In the genomic region with DNA sequence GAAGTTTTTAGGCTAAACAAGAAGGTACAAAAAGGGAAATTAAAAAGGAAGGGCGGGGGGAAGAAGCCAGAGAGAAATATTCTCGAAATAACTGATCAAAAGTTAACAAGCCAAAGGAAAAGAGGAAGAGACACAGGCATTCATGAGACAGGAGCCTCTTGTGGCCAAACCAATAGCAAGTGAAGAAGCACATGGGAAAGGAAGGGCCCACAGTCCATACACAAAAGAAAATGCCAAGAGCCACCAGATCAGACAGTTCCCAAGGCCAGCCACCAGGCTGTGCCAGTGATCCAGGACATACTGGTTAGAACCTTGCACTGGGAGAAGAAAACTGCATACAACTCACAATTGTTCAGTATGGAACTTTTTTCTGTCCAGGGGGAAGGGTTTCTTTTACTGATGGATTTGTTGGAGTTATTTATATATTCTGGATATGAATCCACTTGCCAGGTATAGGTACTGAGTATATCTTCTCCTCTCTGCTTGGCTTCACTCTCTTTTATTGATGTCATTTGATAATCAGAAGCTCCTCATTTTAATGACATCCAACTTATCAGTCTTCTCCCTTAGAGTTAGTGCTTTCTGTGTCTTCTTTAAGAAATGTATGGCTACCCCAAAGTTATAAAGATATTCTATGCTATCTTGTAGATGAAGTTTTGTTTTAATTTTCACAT, we compare ENCODE assay signal across 8 cellular contexts.
DNase-seq lines count a peak whose midpoint lies in the region; ATAC-seq and TF ChIP-seq lines count a peak whose summit lies in the region.

No MANE protein-coding gene starts in this region.

- H3K4me3 Mint-ChIP-seq in CD14-positive monocyte (peak overlapping the region; percentile 43 to 74), IgD-negative memory B cell (peak overlapping the region in 3 of 4 donors; percentile 10 to 51 (median 50)), osteocyte (ENCODE audit: unreplicated experiment) (no peak overlapping the region)
- no peak overlapping the region for H3K4me3 Mint-ChIP-seq in activated naive CD8-positive, alpha-beta T cell

- H3K27me3 Mint-ChIP-seq in CD14-positive monocyte (ENCODE audit: low read depth in 3 of 3) (peaks cover 0 to 5% (median 4%) of the 10 kb centered on the region in 3 donors), IgD-negative memory B cell (no peaks in the 10 kb centered on the region), osteocyte (ENCODE audit: unreplicated experiment) (no peaks in the 10 kb centered on the region)
- H3K27me3 Mint-ChIP-seq in activated naive CD8-positive, alpha-beta T cell, result no peaks in the 10 kb centered on the region

- H3K4me3 ChIP-seq in RWPE2 (ENCODE audit: severe bottlenecking), result no peak overlapping the region
- no peak overlapping the region for H3K4me3 ChIP-seq in vagina

- H3K4me1 Mint-ChIP-seq in CD14-positive monocyte, result peaks cover 85% of the 10 kb centered on the region
- H3K4me1 Mint-ChIP-seq in IgD-negative memory B cell, result peaks cover 36 to 84% (median 53%) of the 10 kb centered on the region in 3 donors
- peaks cover 96% of the 10 kb centered on the region for H3K4me1 Mint-ChIP-seq in activated naive CD8-positive, alpha-beta T cell (ENCODE audit: low read depth)
- peaks cover 38% of the 10 kb centered on the region for H3K4me1 Mint-ChIP-seq in osteocyte (ENCODE audit: unreplicated experiment)

- H3K9me3 Mint-ChIP-seq in CD14-positive monocyte (no peaks in the 10 kb centered on the region), IgD-negative memory B cell (peaks cover 0 to 2% (median 0%) of the 10 kb centered on the region in 3 donors), osteocyte (ENCODE audit: unreplicated experiment) (no peaks in the 10 kb centered on the region)
- no peaks in the 10 kb centered on the region for H3K9me3 Mint-ChIP-seq in activated naive CD8-positive, alpha-beta T cell (ENCODE audit: low read depth)

- H3K27ac Mint-ChIP-seq in CD14-positive monocyte, result peak overlapping the region; percentile 96 to 99 (median 99)
- peak overlapping the region; percentile 37 to 86 (median 40) for H3K27ac Mint-ChIP-seq in IgD-negative memory B cell
- peak overlapping the region; percentile 83 for H3K27ac Mint-ChIP-seq in activated naive CD8-positive, alpha-beta T cell
- peak overlapping the region; percentile 25 for H3K27ac Mint-ChIP-seq in osteocyte (ENCODE audit: unreplicated experiment)

- no peaks in the 10 kb centered on the region for H3K36me3 ChIP-seq in RWPE2 (ENCODE audit: low read depth)
- no peaks in the 10 kb centered on the region for H3K36me3 ChIP-seq in vagina

- H3K27me3 ChIP-seq in RWPE2 (ENCODE audit: insufficient read depth, poor library complexity, severe bottlenecking), result no peaks in the 10 kb centered on the region
- no peaks in the 10 kb centered on the region for H3K27me3 ChIP-seq in vagina

- peaks cover 18 to 26% of the 10 kb centered on the region in 2 donors for H3K36me3 Mint-ChIP-seq in CD14-positive monocyte
- no peaks in the 10 kb centered on the region for H3K36me3 Mint-ChIP-seq in IgD-negative memory B cell
- no peaks in the 10 kb centered on the region for H3K36me3 Mint-ChIP-seq in activated naive CD8-positive, alpha-beta T cell
- H3K36me3 Mint-ChIP-seq in osteocyte (ENCODE audit: unreplicated experiment), result no peaks in the 10 kb centered on the region

- ATAC-seq in GM19455 (IDR thresholded peaks at IDR 0.05; ENCODE audit: unreplicated experiment) (peak; percentile 23), RWPE2 (ENCODE audit: low read depth) (peak; percentile 63)

- intact Hi-C loops in CD14-positive monocyte (cut with micrococcal nuclease) (loop anchor here (1.0 to 10.0 kb wide), 4 partner anchors 40 to 136 kb away; no protein-coding TSS in a partner anchor), vagina (cut with DNase I) (loop anchor here (2.0 to 5.0 kb wide), 2 partner anchors 40 to 134 kb away; no protein-coding TSS in a partner anchor)

- no peak overlapping the region for H3K27ac ChIP-seq in RWPE2 (ENCODE audit: poor library complexity, severe bottlenecking)
- H3K27ac ChIP-seq in vagina, result peak overlapping the region; percentile 94

- H3K4me1 ChIP-seq in RWPE2 (ENCODE audit: insufficient read depth, poor library complexity, severe bottlenecking), result peaks cover 30% of the 10 kb centered on the region
- H3K4me1 ChIP-seq in vagina, result peaks cover 86% of the 10 kb centered on the region

- DNase-seq in CD14-positive monocyte (ENCODE audit: low spot score) (peak; percentile 86), RWPE2 (ENCODE audit: low spot score) (no peak), glomerular endothelial cell (ENCODE audit: extremely low read depth, low read depth, low spot score) (peak; percentile 83), osteocyte (ENCODE audit: extremely low spot score, unreplicated experiment) (no peak), vagina (ENCODE audit: extremely low spot score in 2 of 2) (no peak)

- H3K9me3 ChIP-seq in RWPE2 (ENCODE audit: severe bottlenecking) (no peaks in the 10 kb centered on the region), vagina (no peaks in the 10 kb centered on the region)

- TF ChIP-seq POLR2A in vagina (IDR thresholded peaks at IDR 0.05), result no peak

- TF ChIP-seq CTCF in CD14-positive monocyte (IDR thresholded peaks at IDR 0.05) (peak; percentile 95), RWPE2 (IDR thresholded peaks at IDR 0.05; ENCODE audit: poor library complexity, severe bottlenecking) (peak; percentile 60), osteocyte (IDR thresholded peaks at IDR 0.05) (peak; percentile 81), vagina (IDR thresholded peaks at IDR 0.05) (peak; percentile 70 to 92 (median 74))

Comparison
In these comparisons a context has a peak if more than half of its experiments do, and no peak if none do; other contexts are left out.
1. DNase-seq: peak in CD14-positive monocyte (single experiment) and glomerular endothelial cell (single experiment); none in RWPE2 (single experiment), osteocyte (single experiment) and vagina (0 of 2).
2. H3K27ac Mint-ChIP-seq: peak in every context shown above with its lines; median percentile 99 in CD14-positive monocyte; 83 in activated naive CD8-positive, alpha-beta T cell; 40 in IgD-negative memory B cell; 25 in osteocyte.
3. H3K4me3 Mint-ChIP-seq: peak in CD14-positive monocyte (2 of 2) and IgD-negative memory B cell (3 of 4); none in activated naive CD8-positive, alpha-beta T cell (single experiment) and osteocyte (single experiment).
4. Peak in every context shown above with its lines, with median percentiles within 50 percentile points of each other: CTCF ChIP-seq.